Comparison of ENCODE assay signal across 1 cellular context in the genomic region with DNA sequence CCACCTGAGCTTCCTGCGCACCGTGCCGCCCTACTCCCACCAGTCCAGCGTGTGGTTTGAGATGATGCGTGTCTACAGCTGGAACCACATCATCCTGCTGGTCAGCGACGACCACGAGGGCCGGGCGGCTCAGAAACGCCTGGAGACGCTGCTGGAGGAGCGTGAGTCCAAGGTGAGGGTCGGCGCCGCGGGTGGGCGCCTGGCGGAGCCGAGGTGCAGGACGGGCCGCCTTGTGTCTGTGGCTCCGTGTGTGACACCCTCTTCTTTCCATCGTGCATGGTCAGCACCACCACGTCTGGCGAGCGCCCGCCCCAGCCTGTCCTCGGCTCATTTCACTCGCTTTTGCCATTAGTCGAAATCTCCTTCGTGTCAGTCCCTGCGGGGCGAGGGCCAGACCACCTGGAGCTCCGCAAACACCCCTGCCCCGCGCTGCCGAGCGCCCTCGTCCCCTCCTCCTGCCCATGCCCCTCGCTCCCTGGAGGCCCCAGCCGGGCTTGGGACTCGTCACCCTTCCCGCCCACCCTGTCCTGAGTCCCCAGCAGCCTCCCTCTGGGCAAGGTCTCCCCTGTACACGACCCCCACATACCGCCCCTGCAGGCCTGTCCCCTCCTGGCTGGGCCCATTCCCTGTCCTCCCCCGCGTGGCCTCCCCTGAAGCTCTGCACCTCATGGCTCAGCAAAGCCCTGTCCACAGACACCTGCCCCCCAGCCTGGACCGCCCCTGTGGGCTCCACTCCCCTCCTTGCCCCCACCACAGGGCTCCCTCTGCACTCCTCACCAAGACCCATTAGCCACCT.
A peak's percentile ranks its signal among the peaks of the same experiment; 100 is the strongest.
TF ChIP-seq lines count a peak whose summit lies in the region.

No MANE protein-coding gene starts in this region.

TF ChIP-seq in GM23338, 12 proteins besides CTCF, POLR2A, EP300 and RAD21 (continued from another document):
- TF ChIP-seq, protein P1, sequence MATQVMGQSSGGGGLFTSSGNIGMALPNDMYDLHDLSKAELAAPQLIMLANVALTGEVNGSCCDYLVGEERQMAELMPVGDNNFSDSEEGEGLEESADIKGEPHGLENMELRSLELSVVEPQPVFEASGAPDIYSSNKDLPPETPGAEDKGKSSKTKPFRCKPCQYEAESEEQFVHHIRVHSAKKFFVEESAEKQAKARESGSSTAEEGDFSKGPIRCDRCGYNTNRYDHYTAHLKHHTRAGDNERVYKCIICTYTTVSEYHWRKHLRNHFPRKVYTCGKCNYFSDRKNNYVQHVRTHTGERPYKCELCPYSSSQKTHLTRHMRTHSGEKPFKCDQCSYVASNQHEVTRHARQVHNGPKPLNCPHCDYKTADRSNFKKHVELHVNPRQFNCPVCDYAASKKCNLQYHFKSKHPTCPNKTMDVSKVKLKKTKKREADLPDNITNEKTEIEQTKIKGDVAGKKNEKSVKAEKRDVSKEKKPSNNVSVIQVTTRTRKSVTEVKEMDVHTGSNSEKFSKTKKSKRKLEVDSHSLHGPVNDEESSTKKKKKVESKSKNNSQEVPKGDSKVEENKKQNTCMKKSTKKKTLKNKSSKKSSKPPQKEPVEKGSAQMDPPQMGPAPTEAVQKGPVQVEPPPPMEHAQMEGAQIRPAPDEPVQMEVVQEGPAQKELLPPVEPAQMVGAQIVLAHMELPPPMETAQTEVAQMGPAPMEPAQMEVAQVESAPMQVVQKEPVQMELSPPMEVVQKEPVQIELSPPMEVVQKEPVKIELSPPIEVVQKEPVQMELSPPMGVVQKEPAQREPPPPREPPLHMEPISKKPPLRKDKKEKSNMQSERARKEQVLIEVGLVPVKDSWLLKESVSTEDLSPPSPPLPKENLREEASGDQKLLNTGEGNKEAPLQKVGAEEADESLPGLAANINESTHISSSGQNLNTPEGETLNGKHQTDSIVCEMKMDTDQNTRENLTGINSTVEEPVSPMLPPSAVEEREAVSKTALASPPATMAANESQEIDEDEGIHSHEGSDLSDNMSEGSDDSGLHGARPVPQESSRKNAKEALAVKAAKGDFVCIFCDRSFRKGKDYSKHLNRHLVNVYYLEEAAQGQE (IDR thresholded peaks at IDR 0.05; ENCODE audit: unreplicated experiment) = peak; percentile 28
